8 cellular contexts compared by ENCODE assay signal in genomic region chr16:85878875-85879274, GRCh38. TPM values are rescaled to one million over a fixed set of nuclear protein-coding genes. Genes with fewer than 3 reads are reported as not detected.
DNase-seq lines count a peak whose midpoint lies in the region; ATAC-seq and TF ChIP-seq lines count a peak whose summit lies in the region.
"Had no signal": no experiment of that assay in that cellular context is flagged by ENCODE, and none has a peak within 500 bp of the region (broad histone marks: within the 10 kb centered on the region; RNA-seq: fewer than 3 reads in every experiment).

No MANE protein-coding gene starts in this region.

- H3K27ac Mint-ChIP-seq in stimulated activated memory B cell treated with anti-CD40 and anti-IgM and Interleukin-4, amounts not matched to agents 10 μg/mL and 1 μg/mL and 100 μg/mL, for 72 hours: peak overlapping the region; percentile 46
- H3K27ac Mint-ChIP-seq: activated naive CD8-positive, alpha-beta T cell treated with anti-CD3 and anti-CD28 coated beads, Interleukin-2, amount 10 ng/mL, durations not matched to agents 7 days and 5 days had no signal

- H3K27me3 ChIP-seq in GM23248 (replicated peaks; ENCODE audit: insufficient read depth): peaks cover 46% of the 10 kb centered on the region
- peaks cover 11% of the 10 kb centered on the region for H3K27me3 ChIP-seq in SJSA1 (replicated peaks)

- no peak overlapping the region for H3K4me2 ChIP-seq in GM23248 (ENCODE audit: unreplicated experiment)

- DNase-seq in GM23248 (peak; percentile 77), SJSA1 (ENCODE audit: low read depth in 1 of 2, low spot score in 2 of 2) (peak; percentile 55 to 75), foreskin fibroblast (peak; percentile 93 to 94), SHP77 (lab: John Stamatoyannopoulos, UW) (no peak)
- DNase-seq: activated naive CD8-positive, alpha-beta T cell treated with anti-CD3 and anti-CD28 coated beads, Interleukin-2, amount 10 ng/mL, durations not matched to agents 7 days and 5 days had no signal

- peaks cover 4% of the 10 kb centered on the region for H3K9me3 Mint-ChIP-seq in stimulated activated memory B cell treated with anti-CD40 and anti-IgM and Interleukin-4, amounts not matched to agents 10 μg/mL and 1 μg/mL and 100 μg/mL, for 72 hours

- in situ Hi-C loops in GM23248 (cut with MboI): no loop called here

- H3K4me3 ChIP-seq in GM23248 (no peak overlapping the region), SJSA1 (no peak overlapping the region), foreskin fibroblast (ENCODE audit: low read depth in 1 of 2, low read length in 2 of 2) (no peak overlapping the region)

- 0 out of 2 replicates have a peak, but pooled peaks cover 10% of the 10 kb centered on the region for H3F3A ChIP-seq in GM23248 (ENCODE audit: insufficient read depth)

- 9 to 10% methylated on average over 5 of the region's 5 CpGs for WGBS in GM23248 (ENCODE audit: low coverage in 1 of 2, low lambda C conversion rate in 2 of 2, missing lambda C conversion rate in 2 of 2), 2 experiments

- H3K4me1 ChIP-seq in GM23248 (ENCODE audit: insufficient read depth) (peaks cover 4% of the 10 kb centered on the region; the same call in 1 of the 2 replicates), SJSA1 (replicated peaks) (peaks cover 15% of the 10 kb centered on the region)

- H3K27ac ChIP-seq in GM23248: no peak overlapping the region
- H3K27ac ChIP-seq in SJSA1: no peak overlapping the region

- peak; percentile 30 for TF ChIP-seq CTCF in foreskin fibroblast (IDR thresholded peaks at IDR 0.05; ENCODE audit: low read depth, low read length)

- H3K9me3 ChIP-seq in GM23248 (ENCODE audit: low read depth): no peaks in the 10 kb centered on the region
- no peaks in the 10 kb centered on the region for H3K9me3 ChIP-seq in SJSA1 (replicated peaks)

- H2AFZ ChIP-seq in GM23248: no peak overlapping the region

- H3K9me2 ChIP-seq in GM23248 (ENCODE audit: insufficient read depth): no peaks in the 10 kb centered on the region

- H3K79me2 ChIP-seq in GM23248 (ENCODE audit: insufficient read depth): no peaks in the 10 kb centered on the region

- H3K4me3 Mint-ChIP-seq in stimulated activated memory B cell treated with anti-CD40 and anti-IgM and Interleukin-4, amounts not matched to agents 10 μg/mL and 1 μg/mL and 100 μg/mL, for 72 hours: no peak overlapping the region
- H3K4me3 Mint-ChIP-seq: activated naive CD8-positive, alpha-beta T cell treated with anti-CD3 and anti-CD28 coated beads, Interleukin-2, amount 10 ng/mL, durations not matched to agents 7 days and 5 days had no signal

- no peaks in the 10 kb centered on the region for H4K20me1 ChIP-seq in GM23248 (ENCODE audit: insufficient read depth)

- H3K36me3 ChIP-seq in GM23248 (ENCODE audit: low read depth) (no peaks in the 10 kb centered on the region), SJSA1 (no peaks in the 10 kb centered on the region)

- H3K9ac ChIP-seq in GM23248: no peak overlapping the region

- no peaks in the 10 kb centered on the region for H3K27me3 Mint-ChIP-seq in stimulated activated memory B cell treated with anti-CD40 and anti-IgM and Interleukin-4, amounts not matched to agents 10 μg/mL and 1 μg/mL and 100 μg/mL, for 72 hours

- peaks cover 47% of the 10 kb centered on the region for H3K4me1 Mint-ChIP-seq in stimulated activated memory B cell treated with anti-CD40 and anti-IgM and Interleukin-4, amounts not matched to agents 10 μg/mL and 1 μg/mL and 100 μg/mL, for 72 hours

- no peaks in the 10 kb centered on the region for H3K36me3 Mint-ChIP-seq in stimulated activated memory B cell treated with anti-CD40 and anti-IgM and Interleukin-4, amounts not matched to agents 10 μg/mL and 1 μg/mL and 100 μg/mL, for 72 hours

- no peak for ATAC-seq in stimulated activated memory B cell treated with anti-CD40 and anti-IgM and Interleukin-4, amounts not matched to agents 10 μg/mL and 1 μg/mL and 100 μg/mL, for 72 hours
- ATAC-seq in GM18858 (IDR thresholded peaks at IDR 0.05; ENCODE audit: unreplicated experiment): no peak
- ATAC-seq in HG02678 (IDR thresholded peaks at IDR 0.05; ENCODE audit: unreplicated experiment): no peak

RNA-seq across cellular contexts. Expression of gene IRF8, which starts 20.1 kb away (rescaled TPM):
- not detected in 2 replicates for total RNA-seq in GM23248 (2014; rRNA removed; shearing (Covaris generic))
- polyA plus RNA-seq in GM23248 (2016; fragmentation: Nextera tagmentation; extraction: Ambion mirVana): 0.31 and 0.58 TPM in 2 replicates
- total RNA-seq in SJSA1 (2014; rRNA removed; shearing (Covaris generic)): 0.56 and 1.1 TPM in 2 replicates

Comparison
In these comparisons a context has a peak if more than half of its experiments do, and no peak if none do; other contexts are left out.
1. DNase-seq: peak in GM23248 (single experiment), SJSA1 (2 of 2) and foreskin fibroblast (2 of 2); none in SHP77 (0 of 2).